8 cellular contexts compared by ENCODE assay signal in the genomic region with DNA sequence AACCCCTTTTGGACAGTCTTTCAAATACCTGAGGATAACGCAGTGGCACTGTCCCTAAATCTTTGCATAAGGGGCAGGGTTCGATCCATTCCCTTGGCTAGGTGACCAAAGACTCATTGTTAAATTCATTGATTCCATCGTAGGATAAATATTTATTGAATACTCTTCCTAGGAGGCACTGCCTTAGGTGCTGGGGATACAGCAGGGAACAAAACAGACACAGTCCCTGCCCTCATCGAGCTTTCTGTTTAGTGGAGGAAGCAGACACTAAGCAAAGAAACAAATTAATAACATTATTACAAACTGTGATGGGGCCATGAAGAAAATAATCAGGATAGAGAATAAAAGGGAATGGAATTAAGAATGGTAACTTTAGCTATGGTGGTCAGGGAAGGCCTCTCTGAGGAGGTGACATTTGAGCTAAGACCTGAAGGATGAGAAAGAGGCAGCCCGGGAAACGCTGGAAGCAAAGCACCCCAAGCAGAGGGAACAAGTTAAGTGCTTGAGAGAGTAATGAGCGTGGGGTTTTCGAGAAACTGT. TPM values are rescaled to one million over a fixed set of nuclear protein-coding genes. Genes with fewer than 3 reads are reported as not detected.
A peak's percentile ranks its signal among the peaks of the same experiment; 100 is the strongest.
DNase-seq lines count a peak whose midpoint lies in the region; ATAC-seq, FAIRE-seq and TF ChIP-seq lines count a peak whose summit lies in the region.

No MANE protein-coding gene starts in this region.

- H3K4me1 ChIP-seq in gastrocnemius medialis = peaks cover 8 to 9% of the 10 kb centered on the region in 2 donors

- TF ChIP-seq POLR2A in GM12892 (IDR thresholded peaks at IDR 0.05; ENCODE audit: low read depth, low read length) (no peak), gastrocnemius medialis (IDR thresholded peaks at IDR 0.05) (no peak)

- intact Hi-C loops in gastrocnemius medialis (cut with DNase I; ENCODE audit: low total_unique reads) = no loop called here

- in situ Hi-C loops in gastrocnemius medialis (cut with MboI; ENCODE audit: low sequenced_read_pairs in 4 of 4) = loop anchor here in 1 of 4 donors (25.0 kb wide), 1 partner anchor 91 kb away; the partner anchor contains the start of genes BSCL2 and GNG3

- peaks cover 0 to 27% of the 10 kb centered on the region in 2 donors for H3K36me3 ChIP-seq in gastrocnemius medialis

- TF ChIP-seq CTCF in VCaP (conservative IDR thresholded peaks at IDR 0.05) (no peak), fibroblast of villous mesenchyme (IDR thresholded peaks at IDR 0.05; ENCODE audit: insufficient read depth, low read depth, low read length) (no peak), gastrocnemius medialis (IDR thresholded peaks at IDR 0.05 in 4 of 5, conservative IDR thresholded peaks at IDR 0.05 in 1 of 5) (no peak)

- no peak for DNase-seq in GM12892 (ENCODE audit: insufficient read length)
- DNase-seq in fibroblast of villous mesenchyme (ENCODE audit: low read depth) = no peak
- DNase-seq in gastrocnemius medialis = no peak
- DNase-seq in UCSD-AML1 (lab: John Stamatoyannopoulos, UW; ENCODE audit: unreplicated experiment) = no peak
- no peak for DNase-seq in putamen (ENCODE audit: low spot score)
- no peak for DNase-seq in NCI-H1436 treated with DMSO at 0.1 percent for 48 hours (lab: John Stamatoyannopoulos, UW)
- no peak for DNase-seq in cortex of kidney (lab: John Stamatoyannopoulos, UW)

- H3K9me3 ChIP-seq in gastrocnemius medialis = no peaks in the 10 kb centered on the region

- ATAC-seq in gastrocnemius medialis = no peak

- H3K27ac ChIP-seq in VCaP (peak overlapping the region; percentile 92), gastrocnemius medialis (peak overlapping the region; percentile 76 to 92 (median 82))

- no peaks in the 10 kb centered on the region for H3K27me3 ChIP-seq in gastrocnemius medialis

- H3K4me3 ChIP-seq in fibroblast of villous mesenchyme (ENCODE audit: low read depth, low read length) = peak overlapping the region; percentile 85
- H3K4me3 ChIP-seq in gastrocnemius medialis = peak overlapping the region; percentile 65 to 96 (median 76)

- peak; percentile 50 for FAIRE-seq in GM12892 (lab: Jason Lieb, UNC)

RNA-seq across cellular contexts. Expression of gene B3GAT3, which starts 0.7 kb away (rescaled TPM):
- polyA plus RNA-seq in GM12892 (2012; ENCODE audit: missing spikeins) = 13.6 TPM
- total RNA-seq in fibroblast of villous mesenchyme = 35.4 and 36.3 TPM in 2 replicates
- total RNA-seq in gastrocnemius medialis = 10 to 100 TPM in 2 of 4 donors, 1 to 10 TPM in 2; 4.4 to 21.4 (median 9.8) TPM

RNA-seq across cellular contexts. Expression of gene ROM1, which starts 8.0 kb away (rescaled TPM):
- polyA plus RNA-seq in GM12892 (2012; ENCODE audit: missing spikeins) = 2.0 TPM
- total RNA-seq in fibroblast of villous mesenchyme (2.9 and 3.0 TPM in 2 replicates), gastrocnemius medialis (1 to 10 TPM; 1.6 to 3.7 (median 2.7) TPM)

RNA-seq across cellular contexts. Expression of gene EML3, which starts 8.5 kb away (rescaled TPM):
- 30.5 TPM for polyA plus RNA-seq in GM12892 (2012; ENCODE audit: missing spikeins)
- 15.5 and 21.6 TPM in 2 replicates for total RNA-seq in fibroblast of villous mesenchyme
- 1 to 10 TPM; 4.7 to 7.9 (median 7.0) TPM for total RNA-seq in gastrocnemius medialis

RNA-seq across cellular contexts. Expression of gene MTA2, which starts 19.4 kb away (rescaled TPM):
- polyA plus RNA-seq in GM12892 (2012; ENCODE audit: missing spikeins) = 111 TPM
- total RNA-seq in fibroblast of villous mesenchyme (145 and 197 TPM in 2 replicates), gastrocnemius medialis (10 to 100 TPM; 28.0 to 47.1 (median 31.7) TPM)

RNA-seq across cellular contexts. Expression of gene GANAB, which starts 25.3 kb away (rescaled TPM):
- 59.1 TPM for polyA plus RNA-seq in GM12892 (2012; ENCODE audit: missing spikeins)
- total RNA-seq in fibroblast of villous mesenchyme (178 and 211 TPM in 2 replicates), gastrocnemius medialis (10 to 100 TPM; 41.3 to 65.1 (median 59.5) TPM)
